Comparison of ENCODE assay signal across 9 cellular contexts in genomic region chr3:40780341-40780800, GRCh38.
DNase-seq lines count a peak whose midpoint lies in the region; ATAC-seq lines count a peak whose summit lies in the region.
"Had no signal": no experiment of that assay in that cellular context is flagged by ENCODE, and none has a peak within 500 bp of the region (broad histone marks: within the 10 kb centered on the region; RNA-seq: fewer than 3 reads in every experiment).

No MANE protein-coding gene starts in this region.

- H3K27ac ChIP-seq in layer of hippocampus (ENCODE audit: low read depth, low read length) (peak overlapping the region; percentile 67), skin epidermis (peak overlapping the region in 20 of 21 experiments; percentile 22 to 84 (median 73))

- no peaks in the 10 kb centered on the region for H3K27me3 ChIP-seq in MG63
- H3K27me3 ChIP-seq in layer of hippocampus (ENCODE audit: control insufficient read depth, insufficient read depth, low read length): no peaks in the 10 kb centered on the region
- H3K27me3 ChIP-seq in H7 (ENCODE audit: control insufficient read depth, insufficient read depth, low read length): no peaks in the 10 kb centered on the region; the same call in 1 of the 2 replicates

- no peaks in the 10 kb centered on the region for H3K9me3 ChIP-seq in MG63

- ATAC-seq in GM21825 (IDR thresholded peaks at IDR 0.05; ENCODE audit: unreplicated experiment): no peak

- H3K4me3 ChIP-seq in MG63 (no peak overlapping the region), skin epidermis (peak overlapping the region in 2 of 7 experiments; percentile 9 to 19), H7 (ENCODE audit: insufficient read depth, low read depth, low read length) (no peak overlapping the region)

- no peaks in the 10 kb centered on the region for H3K36me3 ChIP-seq in MG63
- no peaks in the 10 kb centered on the region for H3K36me3 ChIP-seq in H7 (replicated peaks; ENCODE audit: control insufficient read depth, insufficient read depth, low read length)

- DNase-seq in MG63: peak; percentile 56
- peak; percentile 84 for DNase-seq in cerebellar cortex (ENCODE audit: low spot score)
- no peak for DNase-seq in stimulated activated CD4-positive, alpha-beta T cell treated with anti-CD3 and anti-CD28 coated beads, Interleukin-2, amount 100 ng/mL, for 48 hours
- no peak for DNase-seq in 8988T
- no peak for DNase-seq in H7
- DNase-seq: activated CD4-positive, alpha-beta T cell treated with anti-CD3 and anti-CD28 coated beads for 4 hours had no signal

Comparison
In these comparisons a context has a peak if more than half of its experiments do, and no peak if none do; other contexts are left out.
1. DNase-seq: peak in MG63 (single experiment) and cerebellar cortex (single experiment); none in stimulated activated CD4-positive, alpha-beta T cell treated with anti-CD3 and anti-CD28 coated beads, Interleukin-2, amount 100 ng/mL, for 48 hours (0 of 2), 8988T (single experiment) and H7 (single experiment).